35 cellular contexts compared by ENCODE assay signal in genomic region chr2:236977199-236977883, GRCh38.
DNase-seq lines count a peak whose midpoint lies in the region; ATAC-seq and TF ChIP-seq lines count a peak whose summit lies in the region.
"Had no signal": no experiment of that assay in that cellular context is flagged by ENCODE, and none has a peak within 500 bp of the region (broad histone marks: within the 10 kb centered on the region; RNA-seq: fewer than 3 reads in every experiment).

No MANE protein-coding gene starts in this region.

- H3K4me1 ChIP-seq in endodermal cell (ENCODE audit: control insufficient read depth, insufficient read depth, low read length): peaks cover 3% of the 10 kb centered on the region
- H3K4me1 ChIP-seq: colonic mucosa, parathyroid adenoma, uterus had no signal

- peak; percentile 78 for ATAC-seq in Right ventricle myocardium superior (ENCODE audit: poor library complexity)
- no peak for ATAC-seq in T-cell (replicated peaks in 1 of 4)
- no peak for ATAC-seq in HG03442 (IDR thresholded peaks at IDR 0.05; ENCODE audit: unreplicated experiment)
- ATAC-seq: stimulated activated naive CD8-positive, alpha-beta T cell treated with anti-CD3 and anti-CD28 coated beads, Interleukin-15, amount 100 ng/mL, for 72 hours had no signal

- H3K4me3 Mint-ChIP-seq in endodermal cell (no peak overlapping the region), mesothelial cell of epicardium (no peak overlapping the region), T-cell (no peak overlapping the region)
- H3K4me3 Mint-ChIP-seq: activated naive CD8-positive, alpha-beta T cell; CD8-positive, alpha-beta memory T cell; HFFc6; nephron progenitor cell; stimulated activated naive CD8-positive, alpha-beta T cell treated with anti-CD3 and anti-CD28 coated beads, Interleukin-15, amount 100 ng/mL, for 72 hours had no signal

- H3K27ac Mint-ChIP-seq in endodermal cell (no peak overlapping the region), mesothelial cell of epicardium (peak overlapping the region; percentile 28), T-cell (no peak overlapping the region)
- H3K27ac Mint-ChIP-seq: activated naive CD8-positive, alpha-beta T cell; CD8-positive, alpha-beta memory T cell; HFFc6; nephron progenitor cell had no signal

- intact Hi-C loops in Right ventricle myocardium superior (cut with DNase I) (no loop called here), cardiac septum (cut with DNase I) (no loop called here)

- H3K27me3 Mint-ChIP-seq in endodermal cell (ENCODE audit: insufficient read depth) (peaks cover 11% of the 10 kb centered on the region), mesothelial cell of epicardium (ENCODE audit: low read depth) (no peaks in the 10 kb centered on the region), T-cell (peaks cover 0 to 15% of the 10 kb centered on the region in 2 donors)
- H3K27me3 Mint-ChIP-seq: activated naive CD8-positive, alpha-beta T cell; stimulated activated naive CD8-positive, alpha-beta T cell treated with anti-CD3 and anti-CD28 coated beads, Interleukin-15, amount 100 ng/mL, for 72 hours had no signal

- H3K4me3 ChIP-seq in endodermal cell (ENCODE audit: low read length): no peak overlapping the region
- H3K4me3 ChIP-seq: colonic mucosa, thoracic aorta, uterus had no signal

- no peaks in the 10 kb centered on the region for H3K27me3 ChIP-seq in endodermal cell (ENCODE audit: control insufficient read depth, insufficient read depth, low read length, poor library complexity, severe bottlenecking)
- H3K27me3 ChIP-seq: colonic mucosa, uterus had no signal

- TF ChIP-seq CTCF in endodermal cell (conservative IDR thresholded peaks at IDR 0.05): no peak
- no peak for TF ChIP-seq CTCF in mesothelial cell of epicardium (IDR thresholded peaks at IDR 0.05; ENCODE audit: unreplicated experiment)

- H3K27ac ChIP-seq in endodermal cell (ENCODE audit: low read depth, low read length): no peak overlapping the region
- H3K27ac ChIP-seq: colonic mucosa, parathyroid adenoma, thoracic aorta, uterus, VCaP had no signal

- POLR2A ChIA-PET in T-cell (lab: Charles Lee): no interaction called here

- WGBS in endodermal cell (ENCODE audit: insufficient coverage in 1 of 2, insufficient read length in 1 of 2), 2 experiments: 91 to 93% methylated on average over 6 to 11 of the region's 11 CpGs

- no peak overlapping the region for H3K9ac ChIP-seq in endodermal cell (ENCODE audit: extremely low read depth, low read length, poor library complexity, severe bottlenecking)
- H3K9ac ChIP-seq: parathyroid adenoma had no signal

- H3K9me3 ChIP-seq in endodermal cell (ENCODE audit: control insufficient read depth, low read length): no peaks in the 10 kb centered on the region
- H3K9me3 ChIP-seq: colonic mucosa, thoracic aorta, uterus had no signal

- H3K36me3 ChIP-seq in endodermal cell (ENCODE audit: control insufficient read depth, insufficient read depth, low read length): no peaks in the 10 kb centered on the region
- H3K36me3 ChIP-seq: colonic mucosa, thoracic aorta, uterus had no signal

- CTCF ChIA-PET in T-cell (lab: Charles Lee): no interaction called here

- H3K4me1 Mint-ChIP-seq in endodermal cell: peaks cover 10% of the 10 kb centered on the region
- H3K4me1 Mint-ChIP-seq in mesothelial cell of epicardium: peaks cover 26% of the 10 kb centered on the region
- H3K4me1 Mint-ChIP-seq in T-cell: peaks cover 0 to 2% (median 0%) of the 10 kb centered on the region in 3 donors
- H3K4me1 Mint-ChIP-seq: CD8-positive, alpha-beta memory T cell; stimulated activated naive CD8-positive, alpha-beta T cell treated with anti-CD3 and anti-CD28 coated beads, Interleukin-15, amount 100 ng/mL, for 72 hours had no signal

- peak; percentile 44 for DNase-seq in Right ventricle myocardium superior
- DNase-seq in cardiac septum (ENCODE audit: low spot score): no peak
- DNase-seq in endodermal cell: peak; percentile 14
- DNase-seq in mesothelial cell of epicardium (ENCODE audit: low spot score in 2 of 2, unreplicated experiment in 2 of 2): no peak
- DNase-seq in activated CD4-positive, alpha-beta T cell treated with anti-CD3 and anti-CD28 coated beads for 48 hours: no peak
- no peak for DNase-seq in T-cell
- no peak for DNase-seq in HUDEP-2 (lab: John Stamatoyannopoulos, UW; ENCODE audit: unreplicated experiment in 76 of 76)
- DNase-seq: activated CD4-positive, alpha-beta T cell treated with anti-CD3 and anti-CD28 coated beads for 4 hours; activated effector memory CD4-positive, alpha-beta T cell treated with anti-CD3 and anti-CD28 coated beads, Interleukin-2, amount 50 U/mL, for 16 hours; activated T-cell treated with anti-CD3 and anti-CD28 coated beads, Interleukin-2, amount 50 U/mL, for 1 hour; AML-193; anterior cingulate cortex; CD8-positive, alpha-beta memory T cell; colonic mucosa; DMS 273 treated with DMSO at 0.1 percent for 48 hours; effector CD4-positive, alpha-beta T cell; EL; GOT3; HFFc6; NCI-H1048; NCI-H1694; NCI-H226; nephron progenitor cell; retina; stimulated activated CD4-positive, alpha-beta T cell treated with anti-CD3 and anti-CD28 coated beads, Interleukin-12 subunit alpha, Interleukin-12 subunit beta, amount 100 ng/mL, for 4 hours; stimulated activated CD4-positive, alpha-beta T cell treated with anti-CD3 and anti-CD28 coated beads, Interleukin-2, amount 100 ng/mL, for 48 hours; stimulated activated naive CD8-positive, alpha-beta T cell treated with anti-CD3 and anti-CD28 coated beads, Interleukin-15, amount 100 ng/mL, for 72 hours; SW 1271; T1000; uterus had no signal

- H3K36me3 Mint-ChIP-seq in endodermal cell (ENCODE audit: low read depth) (no peaks in the 10 kb centered on the region), mesothelial cell of epicardium (no peaks in the 10 kb centered on the region), T-cell (no peaks in the 10 kb centered on the region)
- H3K36me3 Mint-ChIP-seq: activated naive CD8-positive, alpha-beta T cell had no signal

- no peaks in the 10 kb centered on the region for H3K9me3 Mint-ChIP-seq in endodermal cell
- H3K9me3 Mint-ChIP-seq in mesothelial cell of epicardium: no peaks in the 10 kb centered on the region
- peaks cover under 1 to 1% (median under 1%) of the 10 kb centered on the region in 3 donors for H3K9me3 Mint-ChIP-seq in T-cell

Comparison
In these comparisons a context has a peak if more than half of its experiments do, and no peak if none do; other contexts are left out.
1. DNase-seq: peak in Right ventricle myocardium superior (single experiment) and endodermal cell (single experiment); none in cardiac septum (single experiment), mesothelial cell of epicardium (0 of 2), activated CD4-positive, alpha-beta T cell treated with anti-CD3 and anti-CD28 coated beads for 48 hours (single experiment), T-cell (0 of 34) and HUDEP-2 (0 of 76).